Comparison of ENCODE assay signal across 2 cellular contexts in genomic region chr2:218982312-218983262, GRCh38.
TF ChIP-seq lines count a peak whose summit lies in the region.

No MANE protein-coding gene starts in this region.

TF ChIP-seq in SK-N-SH, 30 proteins besides CTCF, POLR2A, EP300 and RAD21 (continued from another document):
- no peak for TF ChIP-seq EZH2phosphoT487 (IDR thresholded peaks at IDR 0.05; ENCODE audit: borderline replicate concordance, low read depth)
- TF ChIP-seq FOXJ3 (CRISPR knock-in tag; IDR thresholded peaks at IDR 0.05): no peak
- TF ChIP-seq MAX (IDR thresholded peaks at IDR 0.05; ENCODE audit: low read depth): no peak
- TF ChIP-seq NFIC (IDR thresholded peaks at IDR 0.05; ENCODE audit: borderline replicate concordance): no peak
- TF ChIP-seq POLR2AphosphoS5 (IDR thresholded peaks at IDR 0.05; ENCODE audit: low read depth, low read length): no peak
- no peak for TF ChIP-seq USF1 (IDR thresholded peaks at IDR 0.05; ENCODE audit: borderline replicate concordance, low read depth)
- TF ChIP-seq TCF12 (IDR thresholded peaks at IDR 0.05): no peak
- no peak for TF ChIP-seq USF2 (IDR thresholded peaks at IDR 0.05; ENCODE audit: borderline replicate concordance, low read depth, low read length)
- TF ChIP-seq CHD2 (IDR thresholded peaks at IDR 0.05; ENCODE audit: low read length, partially characterized antibody): no peak
- no peak for TF ChIP-seq SMC3 (IDR thresholded peaks at IDR 0.05; ENCODE audit: low read depth, low read length)
- TF ChIP-seq SIN3A (IDR thresholded peaks at IDR 0.05; ENCODE audit: borderline replicate concordance, low read depth, low read length): no peak
- no peak for TF ChIP-seq GATA2 (CRISPR knock-in tag; IDR thresholded peaks at IDR 0.05)
TF ChIP-seq in SK-N-SH: peak in this region for 0.

TF ChIP-seq in SK-N-SH treated with all-trans-retinoic acid at 6 μM for 48 hours, 23 proteins besides CTCF, POLR2A, EP300 and RAD21 (continued from another document):
- TF ChIP-seq CREB5 (CRISPR knock-in tag; IDR thresholded peaks at IDR 0.05; ENCODE audit: low read depth) (no peak), PATZ1 (CRISPR knock-in tag; IDR thresholded peaks at IDR 0.05; ENCODE audit: borderline replicate concordance) (no peak), ZNF70 (CRISPR knock-in tag; IDR thresholded peaks at IDR 0.05) (no peak), CSDC2 (CRISPR knock-in tag; IDR thresholded peaks at IDR 0.05) (no peak), CSRNP3 (CRISPR knock-in tag; IDR thresholded peaks at IDR 0.05) (no peak), RARB (CRISPR knock-in tag; IDR thresholded peaks at IDR 0.05) (no peak), POU6F1 (CRISPR knock-in tag; IDR thresholded peaks at IDR 0.05; ENCODE audit: borderline replicate concordance, low read depth) (no peak), ZFP3 (CRISPR knock-in tag; IDR thresholded peaks at IDR 0.05) (no peak), SNAI2 (CRISPR knock-in tag; IDR thresholded peaks at IDR 0.05) (no peak)
